In the genomic region with DNA sequence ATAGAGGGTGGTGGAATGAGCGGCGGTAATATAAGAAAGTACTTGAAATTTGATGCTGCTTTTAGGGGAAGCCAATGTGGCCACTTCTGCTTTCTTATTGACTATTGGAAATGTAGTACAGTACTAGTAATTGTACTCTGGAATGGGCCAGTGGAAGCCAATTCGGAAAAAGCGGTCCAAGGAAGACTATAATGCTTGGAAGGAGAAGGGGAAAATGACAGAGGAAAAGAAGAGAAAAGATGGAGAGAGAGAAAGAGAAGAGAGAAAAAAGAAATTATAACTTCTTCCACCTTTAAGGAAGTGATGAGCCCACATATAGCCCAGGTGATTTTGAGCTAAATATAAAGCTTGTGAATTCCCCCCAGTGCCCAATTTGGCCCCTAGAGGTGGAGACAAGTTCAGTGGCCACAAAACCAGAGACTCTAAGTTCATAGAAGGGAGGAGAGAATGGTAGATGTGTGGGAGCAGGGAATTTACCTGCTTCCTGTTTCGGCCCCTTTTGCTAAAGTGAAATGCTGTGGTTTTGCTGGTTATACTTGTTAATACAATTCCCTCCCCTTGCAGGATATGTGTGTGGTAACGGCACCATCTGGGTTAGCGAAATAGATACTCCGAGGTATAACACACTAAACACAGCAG, we compare ENCODE assay signal across 8 cellular contexts. TPM values are rescaled to one million over a fixed set of nuclear protein-coding genes. Genes with fewer than 3 reads are reported as not detected.
DNase-seq lines count a peak whose midpoint lies in the region; ATAC-seq and TF ChIP-seq lines count a peak whose summit lies in the region.

No MANE protein-coding gene starts in this region.

- no peak overlapping the region for H3K9ac ChIP-seq in OCI-LY1 (ENCODE audit: low read length)

- DNase-seq in lower lobe of right lung: no peak
- no peak for DNase-seq in T1000 (lab: John Stamatoyannopoulos, UW)
- no peak for DNase-seq in OCI-M1 (lab: John Stamatoyannopoulos, UW)
- DNase-seq in chondrocyte (ENCODE audit: low spot score): no peak
- DNase-seq in middle frontal gyrus (ENCODE audit: extremely low spot score, low spot score): no peak

- peaks cover 28% of the 10 kb centered on the region for H3K4me1 ChIP-seq in OCI-LY1 (ENCODE audit: insufficient read depth, low read length, severe bottlenecking)
- peaks cover 33% of the 10 kb centered on the region for H3K4me1 ChIP-seq in lower lobe of right lung

- H3K79me2 ChIP-seq in OCI-LY1 (ENCODE audit: insufficient read depth, low read length): no peaks in the 10 kb centered on the region

- peak overlapping the region; percentile 60 for H3K4me2 ChIP-seq in OCI-LY1 (ENCODE audit: low read length)

- no peak overlapping the region for H3K4me3 ChIP-seq in OCI-LY1 (ENCODE audit: low read depth, low read length, poor library complexity, severe bottlenecking)
- no peak overlapping the region for H3K4me3 ChIP-seq in lower lobe of right lung

- H3K27me3 ChIP-seq in OCI-LY1 (ENCODE audit: insufficient read depth, low read length) (no peaks in the 10 kb centered on the region), lower lobe of right lung (ENCODE audit: low read depth) (no peaks in the 10 kb centered on the region)

- H3K27ac ChIP-seq in OCI-LY1 (ENCODE audit: low read depth, low read length, poor library complexity, severe bottlenecking) (peak overlapping the region; percentile 64), lower lobe of right lung (no peak overlapping the region)

- H3K36me3 Mint-ChIP-seq in chondrocyte (ENCODE audit: low read depth): no peaks in the 10 kb centered on the region

- no peaks in the 10 kb centered on the region for H3K36me3 ChIP-seq in OCI-LY1 (ENCODE audit: insufficient read depth, low read length)
- H3K36me3 ChIP-seq in lower lobe of right lung: no peaks in the 10 kb centered on the region

- 0 out of 2 replicates have a peak, but pooled peaks cover 7% of the 10 kb centered on the region for H3F3A ChIP-seq in OCI-LY1 (ENCODE audit: insufficient read depth, low read length)

- no peak overlapping the region for H3K27ac Mint-ChIP-seq in chondrocyte (ENCODE audit: unreplicated experiment)

- H3K9me2 ChIP-seq in OCI-LY1 (ENCODE audit: low read depth, low read length): no peaks in the 10 kb centered on the region

- ATAC-seq in GM18520 (IDR thresholded peaks at IDR 0.05; ENCODE audit: unreplicated experiment) (peak; percentile 47), HG02759 (IDR thresholded peaks at IDR 0.05; ENCODE audit: unreplicated experiment) (peak; percentile 62), lower lobe of right lung (peak; percentile 14 to 42)

- no peaks in the 10 kb centered on the region for H3K4me1 Mint-ChIP-seq in chondrocyte (ENCODE audit: low read depth)

- TF ChIP-seq CTCF in OCI-LY1 (IDR thresholded peaks at IDR 0.05; ENCODE audit: low read length) (no peak), lower lobe of right lung (IDR thresholded peaks at IDR 0.05) (no peak), chondrocyte (IDR thresholded peaks at IDR 0.05) (no peak)

- H3K27me3 Mint-ChIP-seq in chondrocyte (ENCODE audit: low read depth): no peaks in the 10 kb centered on the region

- no peak overlapping the region for H3K4me3 Mint-ChIP-seq in chondrocyte (ENCODE audit: unreplicated experiment)

- intact Hi-C loops in lower lobe of right lung (cut with DNase I): no loop called here

- no peaks in the 10 kb centered on the region for H4K20me1 ChIP-seq in OCI-LY1 (ENCODE audit: insufficient read depth, low read length)

- H3K9me3 ChIP-seq in OCI-LY1 (ENCODE audit: low read length) (no peaks in the 10 kb centered on the region), lower lobe of right lung (no peaks in the 10 kb centered on the region)

- no peaks in the 10 kb centered on the region for H3K9me3 Mint-ChIP-seq in chondrocyte (ENCODE audit: low read depth)

- peak overlapping the region; percentile 66; the same call in 1 of the 2 replicates for H2AFZ ChIP-seq in OCI-LY1 (ENCODE audit: low read length)

RNA-seq across cellular contexts. Expression of a gene that starts 35.7 kb away (rescaled TPM):
- 8.7 TPM for total RNA-seq in lower lobe of right lung
- 1.4 to 4.1 TPM (median 3.6 TPM) in 3 replicates for total RNA-seq in chondrocyte
